Comparison of ENCODE assay signal across 20 cellular contexts in the genomic region with DNA sequence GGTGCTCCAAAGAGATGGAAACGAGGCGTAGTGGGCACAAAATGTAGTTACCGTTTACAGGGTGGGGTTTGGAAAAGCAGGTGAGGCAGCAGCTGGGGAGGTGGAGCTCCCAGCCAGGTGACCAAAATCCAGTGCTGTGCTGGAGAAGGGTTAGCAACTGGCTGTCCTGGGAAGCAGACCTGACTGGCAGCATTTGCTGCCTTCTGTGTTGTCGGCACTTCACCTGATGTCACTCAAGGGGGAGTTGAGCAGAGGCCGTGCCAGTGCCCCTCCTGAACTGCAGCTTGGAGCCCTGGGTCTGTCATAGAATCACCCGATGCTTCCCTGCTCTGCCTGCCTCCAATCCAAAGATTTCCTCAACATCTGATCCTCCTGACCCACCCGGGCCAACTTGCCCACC. TPM values are rescaled to one million over a fixed set of nuclear protein-coding genes. Genes with fewer than 3 reads are reported as not detected.
DNase-seq lines count a peak whose midpoint lies in the region; ATAC-seq, FAIRE-seq and TF ChIP-seq lines count a peak whose summit lies in the region.
"Had no signal": no experiment of that assay in that cellular context is flagged by ENCODE, and none has a peak within 500 bp of the region (broad histone marks: within the 10 kb centered on the region; RNA-seq: fewer than 3 reads in every experiment).

No MANE protein-coding gene starts in this region.

- FAIRE-seq in astrocyte (lab: Jason Lieb, UNC), result no peak
- no peak for FAIRE-seq in HTR-8/SVneo (lab: Jason Lieb, UNC)
- FAIRE-seq: GM12878, GM18507, HepG2 had no signal

- ATAC-seq in left lobe of liver (no peak), upper lobe of right lung (no peak), HG02884 (IDR thresholded peaks at IDR 0.05; ENCODE audit: unreplicated experiment) (no peak)
- ATAC-seq: GM12878, HepG2 had no signal

- no peaks in the 10 kb centered on the region for H4K20me1 ChIP-seq in astrocyte (ENCODE audit: insufficient read depth, low read length)

- H3K4me3 ChIP-seq in astrocyte (ENCODE audit: insufficient read depth, low read depth, low read length) (no peak overlapping the region), upper lobe of right lung (no peak overlapping the region)
- H3K4me3 ChIP-seq: GM12878, GM23248 had no signal

- TF ChIP-seq CTCF in astrocyte (IDR thresholded peaks at IDR 0.05; ENCODE audit: insufficient read depth, low read depth, low read length), result no peak
- TF ChIP-seq CTCF in upper lobe of right lung (IDR thresholded peaks at IDR 0.05), result no peak

- no peak overlapping the region for H3K4me3 Mint-ChIP-seq in astrocyte (ENCODE audit: unreplicated experiment)
- H3K4me3 Mint-ChIP-seq: CD14-positive monocyte had no signal

- H3K36me3 Mint-ChIP-seq in astrocyte (ENCODE audit: low read depth, unreplicated experiment), result peaks cover 6% of the 10 kb centered on the region
- H3K36me3 Mint-ChIP-seq: CD14-positive monocyte had no signal

- H3K4me1 Mint-ChIP-seq in astrocyte (ENCODE audit: low read depth, unreplicated experiment), result peaks cover 13% of the 10 kb centered on the region
- H3K4me1 Mint-ChIP-seq: CD14-positive monocyte; CD8-positive, alpha-beta memory T cell had no signal

- no peak overlapping the region for H3K9ac ChIP-seq in astrocyte (ENCODE audit: low read length)
- H3K9ac ChIP-seq: GM23248 had no signal

- H3K9me3 ChIP-seq in astrocyte (ENCODE audit: insufficient read depth, low read depth, low read length) (no peaks in the 10 kb centered on the region), upper lobe of right lung (no peaks in the 10 kb centered on the region)
- H3K9me3 ChIP-seq: Caco-2 had no signal

- H3K36me3 ChIP-seq in astrocyte (ENCODE audit: insufficient read depth, low read length) (no peaks in the 10 kb centered on the region), upper lobe of right lung (no peaks in the 10 kb centered on the region)

- H3K27ac Mint-ChIP-seq in astrocyte (ENCODE audit: unreplicated experiment), result peak overlapping the region; percentile 34
- H3K27ac Mint-ChIP-seq: CD14-positive monocyte; CD8-positive, alpha-beta memory T cell had no signal

- peaks cover 15% of the 10 kb centered on the region for H3K27me3 Mint-ChIP-seq in astrocyte (ENCODE audit: low read depth, unreplicated experiment)

- H3K27ac ChIP-seq in astrocyte (ENCODE audit: low read depth, low read length), result no peak overlapping the region
- H3K27ac ChIP-seq in upper lobe of right lung, result no peak overlapping the region
- H3K27ac ChIP-seq: GM23248 had no signal

- H3K9me3 Mint-ChIP-seq in astrocyte (ENCODE audit: unreplicated experiment), result peaks cover 3% of the 10 kb centered on the region

- peaks cover 13% of the 10 kb centered on the region for H3K4me1 ChIP-seq in astrocyte (ENCODE audit: insufficient read depth, low read length)
- no peaks in the 10 kb centered on the region for H3K4me1 ChIP-seq in upper lobe of right lung

- H3K27me3 ChIP-seq in astrocyte (ENCODE audit: insufficient read depth, low read length) (no peaks in the 10 kb centered on the region), upper lobe of right lung (no peaks in the 10 kb centered on the region)

- no peak overlapping the region for H3K4me2 ChIP-seq in astrocyte (ENCODE audit: low read length)

- DNase-seq in NCI-H2171 (lab: John Stamatoyannopoulos, UW), result peak; percentile 53
- DNase-seq in astrocyte (ENCODE audit: low read depth), result no peak
- DNase-seq in left lobe of liver (ENCODE audit: low spot score), result peak; percentile 27
- DNase-seq in upper lobe of right lung, result peak; percentile 43
- no peak for DNase-seq in 8988T
- no peak for DNase-seq in HTR-8/SVneo (ENCODE audit: insufficient read length, low spot score)
- DNase-seq: Caco-2; CD8-positive, alpha-beta memory T cell; DMS 273 treated with DMSO at 0.1 percent for 48 hours; GM23248; H7 had no signal

- no peaks in the 10 kb centered on the region for H3K79me2 ChIP-seq in astrocyte (ENCODE audit: insufficient read depth, low read length)

- intact Hi-C loops in upper lobe of right lung (cut with DNase I), result no loop called here

- H2AFZ ChIP-seq in astrocyte (ENCODE audit: low read depth, low read length), result no peak overlapping the region
- H2AFZ ChIP-seq: GM23248 had no signal

RNA-seq across cellular contexts. Expression of gene GCK, which starts 12.8 kb away (rescaled TPM):
- total RNA-seq in astrocyte, result 0.24 TPM in 1 of 2 replicates, not detected in the other
- 1.7 TPM for total RNA-seq in left lobe of liver
- 0.23 TPM for total RNA-seq in upper lobe of right lung
- total RNA-seq: A673, Caco-2, G401, GM12878, HepG2, HT1080 had no signal

RNA-seq across cellular contexts. Expression of gene YKT6, which starts 24.3 kb away (rescaled TPM):
- total RNA-seq in astrocyte (215 and 216 TPM in 2 replicates), left lobe of liver (19.9 TPM), upper lobe of right lung (54.7 TPM)

RNA-seq across cellular contexts. Expression of gene MYL7, which starts 35.4 kb away (rescaled TPM):
- 60.0 and 63.0 TPM in 2 replicates for total RNA-seq in astrocyte
- not detected for total RNA-seq in left lobe of liver
- total RNA-seq in upper lobe of right lung, result 3.1 TPM
- total RNA-seq: A673; CD8-positive, alpha-beta memory T cell; Daoy; GM12878; GM23248; HT1080 had no signal

RNA-seq across cellular contexts. Expression of gene POLD2, which starts 53.1 kb away (rescaled TPM):
- total RNA-seq in astrocyte, result 59.9 and 67.7 TPM in 2 replicates
- 78.3 TPM for total RNA-seq in left lobe of liver
- 60.2 TPM for total RNA-seq in upper lobe of right lung

Comparison
In these comparisons a context has a peak if more than half of its experiments do, and no peak if none do; other contexts are left out.
1. DNase-seq: peak in NCI-H2171 (single experiment), left lobe of liver (single experiment) and upper lobe of right lung (single experiment); none in astrocyte (single experiment), 8988T (single experiment) and HTR-8/SVneo (single experiment).
2. RNA of gene MYL7, which starts 35.4 kb away (total RNA-seq): 60.0 to 63.0 TPM in astrocyte; 3.1 TPM in upper lobe of right lung (single experiment) and not detected in left lobe of liver (single experiment); every median in the first group is over 10 times any median in the second.